Comparison of ENCODE assay signal across 30 cellular contexts in the genomic region with DNA sequence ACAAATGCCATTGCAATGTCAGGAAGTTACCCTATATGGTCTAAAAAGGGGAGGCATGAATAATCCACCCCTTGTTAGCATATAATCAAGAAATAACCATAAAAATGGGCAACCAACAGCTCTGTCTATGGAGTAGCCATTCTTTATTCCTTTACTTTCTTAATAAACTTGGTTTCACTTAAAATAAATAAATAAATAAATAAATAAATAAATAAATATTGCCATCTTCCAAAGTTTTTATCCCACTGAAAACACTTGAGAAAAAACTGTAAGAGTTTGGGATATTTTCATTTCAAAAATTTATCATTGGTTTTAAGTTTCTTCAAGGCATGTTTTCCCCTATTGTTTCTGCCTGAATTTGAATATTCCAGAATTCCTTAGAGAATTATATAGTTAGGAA.
DNase-seq lines count a peak whose midpoint lies in the region; ATAC-seq, FAIRE-seq and TF ChIP-seq lines count a peak whose summit lies in the region.
"Had no signal": no experiment of that assay in that cellular context is flagged by ENCODE, and none has a peak within 500 bp of the region (broad histone marks: within the 10 kb centered on the region; RNA-seq: fewer than 3 reads in every experiment).

No MANE protein-coding gene starts in this region.

- POLR2A ChIA-PET in A549 (lab: Yijun Ruan, JAX), result no interaction called here
- POLR2A ChIA-PET in HEK293 (lab: Yijun Ruan, JAX), result no interaction called here

- no peak for DNase-seq in A549 (ENCODE audit: low read depth in 1 of 2, low spot score in 1 of 2)
- no peak for DNase-seq in stimulated activated CD4-positive, alpha-beta T cell treated with anti-CD3 and anti-CD28 coated beads, Interleukin-4, amount 100 ng/mL, for 1 hour
- no peak for DNase-seq in SHP77 treated with DMSO at 0.1 percent for 48 hours (lab: John Stamatoyannopoulos, UW)
- DNase-seq: 8988T; ACHN; AML-193; BE2C; C1 segment of cervical spinal cord; Caco-2; Calu3; CD4-positive, alpha-beta memory T cell; CD4-positive, alpha-beta T cell; CD4-positive, CD25-positive, alpha-beta regulatory T cell; CD8-positive, alpha-beta memory T cell; CD8-positive, alpha-beta T cell; COR-L47; DMS 273 treated with DMSO at 0.1 percent for 48 hours; DMS153; DMS53; DMS79; DMS79 treated with DMSO at 0.1 percent for 48 hours; DND-41; EL had no signal

- no peak for TF ChIP-seq EP300 in A549 (IDR thresholded peaks at IDR 0.05)

- no peak overlapping the region for H3K27ac ChIP-seq in A549
- H3K27ac ChIP-seq in HEK293 (ENCODE audit: extremely low read depth, low read depth, low read length), result no peak overlapping the region
- H3K27ac ChIP-seq: 22Rv1; BLaER1; BLaER1 treated with 17β-estradiol and CSF1 and Interleukin-3, amounts not matched to agents 10 nM and 100 nM; C4-2B had no signal

- no peak overlapping the region for H3K4me2 ChIP-seq in A549
- H3K4me2 ChIP-seq: BLaER1; BLaER1 treated with 17β-estradiol and CSF1 and Interleukin-3, amounts not matched to agents 10 nM and 100 nM had no signal

- no peak for TF ChIP-seq CTCF in A549 (IDR thresholded peaks at IDR 0.05)
- TF ChIP-seq CTCF in HEK293 (tag by site-specific recombination; IDR thresholded peaks at IDR 0.05), result no peak

- FAIRE-seq in A549 (lab: Jason Lieb, UNC), result no peak
- FAIRE-seq: A204.1, D721Med had no signal

- TF ChIP-seq RAD21 in A549 (conservative IDR thresholded peaks at IDR 0.05 in 1 of 2, IDR thresholded peaks at IDR 0.05 in 1 of 2), result no peak

- no peaks in the 10 kb centered on the region for H3K36me3 ChIP-seq in HEK293 (ENCODE audit: control insufficient read depth in 2 of 2, insufficient read depth in 1 of 2, low read length in 2 of 2)
- H3K36me3 ChIP-seq: BE2C; BLaER1; BLaER1 treated with 17β-estradiol and CSF1 and Interleukin-3, amounts not matched to agents 10 nM and 100 nM had no signal

- H3K9me3 ChIP-seq in A549, result no peaks in the 10 kb centered on the region
- no peaks in the 10 kb centered on the region for H3K9me3 ChIP-seq in HEK293 (ENCODE audit: control insufficient read depth, insufficient read depth, low read depth, low read length)
- H3K9me3 ChIP-seq: BE2C, BLaER1, Caco-2 had no signal

- H3K4me3 ChIP-seq in A549 (no peak overlapping the region), HEK293 (ENCODE audit: low read depth, low read length) (no peak overlapping the region)
- H3K4me3 ChIP-seq: BLaER1; BLaER1 treated with 17β-estradiol and CSF1 and Interleukin-3, amounts not matched to agents 10 nM and 100 nM had no signal

- CTCF ChIA-PET in A549 (lab: Yijun Ruan, JAX), result no interaction called here
- CTCF ChIA-PET in HEK293 (lab: Yijun Ruan, JAX), result interaction anchor here (0.7 kb wide), 1 partner anchor 122 kb away, joined by 4 read pairs; no protein-coding TSS in a partner anchor

- no peak for TF ChIP-seq POLR2A in A549 (IDR thresholded peaks at IDR 0.05; ENCODE audit: low read length)

- H3K4me1 ChIP-seq in A549 (no peaks in the 10 kb centered on the region), HEK293 (ENCODE audit: control insufficient read depth, insufficient read depth, low read length) (no peaks in the 10 kb centered on the region)
- H3K4me1 ChIP-seq: BE2C; BLaER1; BLaER1 treated with 17β-estradiol and CSF1 and Interleukin-3, amounts not matched to agents 10 nM and 100 nM; Caco-2 had no signal

- ATAC-seq in A549, result no peak
- ATAC-seq: CD8-positive, alpha-beta T cell had no signal

TF ChIP-seq in A549, 52 proteins besides CTCF, POLR2A, EP300 and RAD21:
- TF ChIP-seq HOXA7 (CRISPR knock-in tag; IDR thresholded peaks at IDR 0.05) (no peak), MAFK (IDR thresholded peaks at IDR 0.05; ENCODE audit: partially characterized antibody) (no peak), ZC3H11A (IDR thresholded peaks at IDR 0.05) (peak; percentile 58)

TF ChIP-seq in HEK293, 187 proteins besides CTCF, POLR2A, EP300 and RAD21:
- TF ChIP-seq ZBTB8A (tag by site-specific recombination; IDR thresholded peaks at IDR 0.05) (0 out of 2 replicates have a peak, but pooled peaks have one; percentile 15), ZNF76 (tag by site-specific recombination; IDR thresholded peaks at IDR 0.05; ENCODE audit: borderline replicate concordance, low read depth) (no peak), GLIS2 (tag by site-specific recombination; IDR thresholded peaks at IDR 0.05) (no peak), ZNF140 (tag by site-specific recombination; IDR thresholded peaks at IDR 0.05) (peak; percentile 41), ZNF394 (tag by site-specific recombination; IDR thresholded peaks at IDR 0.05; ENCODE audit: borderline replicate concordance) (peak; percentile 62; the same call in 1 of the 2 replicates), ZNF426 (tag by site-specific recombination; IDR thresholded peaks at IDR 0.05) (peak; percentile 46), ZNF555 (tag by site-specific recombination; conservative IDR thresholded peaks at IDR 0.05) (peak; percentile 48), ZNF792 (tag by site-specific recombination; IDR thresholded peaks at IDR 0.05) (no peak), ZFP41 (tag by site-specific recombination; IDR thresholded peaks at IDR 0.05; ENCODE audit: borderline replicate concordance) (no peak), ZNF623 (tag by site-specific recombination; IDR thresholded peaks at IDR 0.05) (0 out of 2 replicates have a peak, but pooled peaks have one; percentile 15)
- TF ChIP-seq, protein P1, sequence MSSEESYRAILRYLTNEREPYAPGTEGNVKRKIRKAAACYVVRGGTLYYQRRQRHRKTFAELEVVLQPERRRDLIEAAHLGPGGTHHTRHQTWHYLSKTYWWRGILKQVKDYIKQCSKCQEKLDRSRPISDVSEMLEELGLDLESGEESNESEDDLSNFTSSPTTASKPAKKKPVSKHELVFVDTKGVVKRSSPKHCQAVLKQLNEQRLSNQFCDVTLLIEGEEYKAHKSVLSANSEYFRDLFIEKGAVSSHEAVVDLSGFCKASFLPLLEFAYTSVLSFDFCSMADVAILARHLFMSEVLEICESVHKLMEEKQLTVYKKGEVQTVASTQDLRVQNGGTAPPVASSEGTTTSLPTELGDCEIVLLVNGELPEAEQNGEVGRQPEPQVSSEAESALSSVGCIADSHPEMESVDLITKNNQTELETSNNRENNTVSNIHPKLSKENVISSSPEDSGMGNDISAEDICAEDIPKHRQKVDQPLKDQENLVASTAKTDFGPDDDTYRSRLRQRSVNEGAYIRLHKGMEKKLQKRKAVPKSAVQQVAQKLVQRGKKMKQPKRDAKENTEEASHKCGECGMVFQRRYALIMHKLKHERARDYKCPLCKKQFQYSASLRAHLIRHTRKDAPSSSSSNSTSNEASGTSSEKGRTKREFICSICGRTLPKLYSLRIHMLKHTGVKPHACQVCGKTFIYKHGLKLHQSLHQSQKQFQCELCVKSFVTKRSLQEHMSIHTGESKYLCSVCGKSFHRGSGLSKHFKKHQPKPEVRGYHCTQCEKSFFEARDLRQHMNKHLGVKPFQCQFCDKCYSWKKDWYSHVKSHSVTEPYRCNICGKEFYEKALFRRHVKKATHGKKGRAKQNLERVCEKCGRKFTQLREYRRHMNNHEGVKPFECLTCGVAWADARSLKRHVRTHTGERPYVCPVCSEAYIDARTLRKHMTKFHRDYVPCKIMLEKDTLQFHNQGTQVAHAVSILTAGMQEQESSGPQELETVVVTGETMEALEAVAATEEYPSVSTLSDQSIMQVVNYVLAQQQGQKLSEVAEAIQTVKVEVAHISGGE (tag by site-specific recombination; conservative IDR thresholded peaks at IDR 0.05; ENCODE audit: low read depth), result peak; percentile 50
- TF ChIP-seq, protein P2, sequence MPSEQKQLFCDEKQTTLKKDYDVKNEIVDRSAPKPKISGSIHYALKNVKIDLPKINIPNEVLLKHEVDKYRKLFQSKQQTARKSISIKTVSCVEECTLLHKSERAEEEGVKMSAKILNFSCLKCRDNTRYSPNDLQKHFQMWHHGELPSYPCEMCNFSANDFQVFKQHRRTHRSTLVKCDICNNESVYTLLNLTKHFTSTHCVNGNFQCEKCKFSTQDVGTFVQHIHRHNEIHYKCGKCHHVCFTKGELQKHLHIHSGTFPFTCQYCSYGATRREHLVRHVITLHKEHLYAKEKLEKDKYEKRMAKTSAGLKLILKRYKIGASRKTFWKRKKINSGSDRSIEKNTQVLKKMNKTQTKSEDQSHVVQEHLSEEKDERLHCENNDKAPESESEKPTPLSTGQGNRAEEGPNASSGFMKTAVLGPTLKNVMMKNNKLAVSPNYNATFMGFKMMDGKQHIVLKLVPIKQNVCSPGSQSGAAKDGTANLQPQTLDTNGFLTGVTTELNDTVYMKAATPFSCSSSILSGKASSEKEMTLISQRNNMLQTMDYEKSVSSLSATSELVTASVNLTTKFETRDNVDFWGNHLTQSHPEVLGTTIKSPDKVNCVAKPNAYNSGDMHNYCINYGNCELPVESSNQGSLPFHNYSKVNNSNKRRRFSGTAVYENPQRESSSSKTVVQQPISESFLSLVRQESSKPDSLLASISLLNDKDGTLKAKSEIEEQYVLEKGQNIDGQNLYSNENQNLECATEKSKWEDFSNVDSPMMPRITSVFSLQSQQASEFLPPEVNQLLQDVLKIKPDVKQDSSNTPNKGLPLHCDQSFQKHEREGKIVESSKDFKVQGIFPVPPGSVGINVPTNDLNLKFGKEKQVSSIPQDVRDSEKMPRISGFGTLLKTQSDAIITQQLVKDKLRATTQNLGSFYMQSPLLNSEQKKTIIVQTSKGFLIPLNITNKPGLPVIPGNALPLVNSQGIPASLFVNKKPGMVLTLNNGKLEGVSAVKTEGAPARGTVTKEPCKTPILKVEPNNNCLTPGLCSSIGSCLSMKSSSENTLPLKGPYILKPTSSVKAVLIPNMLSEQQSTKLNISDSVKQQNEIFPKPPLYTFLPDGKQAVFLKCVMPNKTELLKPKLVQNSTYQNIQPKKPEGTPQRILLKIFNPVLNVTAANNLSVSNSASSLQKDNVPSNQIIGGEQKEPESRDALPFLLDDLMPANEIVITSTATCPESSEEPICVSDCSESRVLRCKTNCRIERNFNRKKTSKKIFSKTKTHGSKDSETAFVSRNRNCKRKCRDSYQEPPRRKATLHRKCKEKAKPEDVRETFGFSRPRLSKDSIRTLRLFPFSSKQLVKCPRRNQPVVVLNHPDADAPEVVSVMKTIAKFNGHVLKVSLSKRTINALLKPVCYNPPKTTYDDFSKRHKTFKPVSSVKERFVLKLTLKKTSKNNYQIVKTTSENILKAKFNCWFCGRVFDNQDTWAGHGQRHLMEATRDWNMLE (tag by site-specific recombination; conservative IDR thresholded peaks at IDR 0.05; ENCODE audit: low read depth), result peak; percentile 46; the same call in 1 of the 2 replicates
- TF ChIP-seq, protein P3, sequence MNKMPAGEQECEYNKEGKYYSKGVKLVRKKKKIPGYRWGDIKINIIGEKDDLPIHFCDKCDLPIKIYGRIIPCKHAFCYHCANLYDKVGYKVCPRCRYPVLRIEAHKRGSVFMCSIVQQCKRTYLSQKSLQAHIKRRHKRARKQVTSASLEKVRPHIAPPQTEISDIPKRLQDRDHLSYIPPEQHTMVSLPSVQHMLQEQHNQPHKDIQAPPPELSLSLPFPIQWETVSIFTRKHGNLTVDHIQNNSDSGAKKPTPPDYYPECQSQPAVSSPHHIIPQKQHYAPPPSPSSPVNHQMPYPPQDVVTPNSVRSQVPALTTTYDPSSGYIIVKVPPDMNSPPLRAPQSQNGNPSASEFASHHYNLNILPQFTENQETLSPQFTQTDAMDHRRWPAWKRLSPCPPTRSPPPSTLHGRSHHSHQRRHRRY (tag by site-specific recombination; IDR thresholded peaks at IDR 0.05), result no peak
